ENCODE assay signal across 17 cellular contexts in genomic region chr22:42770448-42770726, GRCh38. TPM values are rescaled to one million over a fixed set of nuclear protein-coding genes. Genes with fewer than 3 reads are reported as not detected.
A peak's percentile ranks its signal among the peaks of the same experiment; 100 is the strongest.
DNase-seq lines count a peak whose midpoint lies in the region; ATAC-seq, FAIRE-seq and TF ChIP-seq lines count a peak whose summit lies in the region.
"Had no signal": no experiment of that assay in that cellular context is flagged by ENCODE, and none has a peak within 500 bp of the region (broad histone marks: within the 10 kb centered on the region; RNA-seq: fewer than 3 reads in every experiment).

No MANE protein-coding gene starts in this region.

- peaks cover 7% of the 10 kb centered on the region for H3K27me3 Mint-ChIP-seq in CD8-positive, alpha-beta T cell (ENCODE audit: low read depth)

- H3K27me3 ChIP-seq in HepG2 (ENCODE audit: control insufficient read depth in 1 of 2, insufficient read depth in 2 of 2, low read length in 2 of 2) (peaks cover 0 to 2% of the 10 kb centered on the region in 2 experiments; a peak in 3 of 5 replicates), right lobe of liver (no peaks in the 10 kb centered on the region), K562 (ENCODE audit: control insufficient read depth in 2 of 2, insufficient read depth in 2 of 2, low read length in 2 of 2) (peaks cover 0 to 8% of the 10 kb centered on the region in 2 experiments; a peak in 1 of 5 replicates), osteoblast (ENCODE audit: insufficient read depth, low read length) (no peaks in the 10 kb centered on the region), vagina (no peaks in the 10 kb centered on the region), tibial nerve (no peaks in the 10 kb centered on the region)
- no peaks in the 10 kb centered on the region for H3K27me3 ChIP-seq in CD8-positive, alpha-beta T cell (ENCODE audit: insufficient read depth, low read length)
- H3K27me3 ChIP-seq: cardiac muscle cell had no signal

- H3K27ac ChIP-seq in HepG2 (ENCODE audit: extremely low read length, insufficient read depth, low read length) = no peak overlapping the region
- no peak overlapping the region for H3K27ac ChIP-seq in right lobe of liver
- H3K27ac ChIP-seq in K562 (ENCODE audit: extremely low read depth, low read depth, low read length) = no peak overlapping the region
- no peak overlapping the region for H3K27ac ChIP-seq in osteoblast (ENCODE audit: low read depth, low read length)
- peak overlapping the region; percentile 65 for H3K27ac ChIP-seq in vagina
- H3K27ac ChIP-seq in CD8-positive, alpha-beta T cell (ENCODE audit: low read depth, low read length) = no peak overlapping the region
- H3K27ac ChIP-seq in tibial nerve = peak overlapping the region in 2 of 4 donors; percentile 30 to 33
- H3K27ac ChIP-seq: cardiac muscle cell had no signal

- no peak for TF ChIP-seq POLR2A in HepG2 (IDR thresholded peaks at IDR 0.05; ENCODE audit: insufficient read depth in 1 of 2, low read depth in 2 of 2, low read length in 2 of 2)
- TF ChIP-seq POLR2A in right lobe of liver (IDR thresholded peaks at IDR 0.05) = no peak
- no peak for TF ChIP-seq POLR2A in K562 (conservative IDR thresholded peaks at IDR 0.05)
- TF ChIP-seq POLR2A in vagina (IDR thresholded peaks at IDR 0.05) = no peak
- no peak for TF ChIP-seq POLR2A in tibial nerve (IDR thresholded peaks at IDR 0.05)

- POLR2A ChIA-PET in HepG2 (lab: Yijun Ruan, JAX) = no interaction called here
- POLR2A ChIA-PET in K562 (lab: Yijun Ruan, JAX) = interaction anchor here (0.7 to 1.1 kb wide), 3 partner anchors 10 to 176 kb away, joined by 3 to 4 read pairs (median 3); no protein-coding TSS in a partner anchor
- POLR2A ChIA-PET in CD8-positive, alpha-beta T cell (lab: Charles Lee) = no interaction called here

- H3K9me3 ChIP-seq in HepG2 (ENCODE audit: low read length) (no peaks in the 10 kb centered on the region), right lobe of liver (no peaks in the 10 kb centered on the region), K562 (replicated peaks; ENCODE audit: control insufficient read depth, insufficient read depth, low read depth, low read length) (no peaks in the 10 kb centered on the region), osteoblast (ENCODE audit: low read depth, low read length) (no peaks in the 10 kb centered on the region), vagina (no peaks in the 10 kb centered on the region), tibial nerve (no peaks in the 10 kb centered on the region), mucosa of descending colon (no peaks in the 10 kb centered on the region)
- H3K9me3 ChIP-seq in CD8-positive, alpha-beta T cell (ENCODE audit: low read length) = no peaks in the 10 kb centered on the region

- H4K20me1 ChIP-seq in HepG2 (ENCODE audit: insufficient read depth, low read length) (no peaks in the 10 kb centered on the region), K562 (replicated peaks; ENCODE audit: control insufficient read depth, insufficient read depth, low read length) (no peaks in the 10 kb centered on the region), osteoblast (ENCODE audit: insufficient read depth, low read length) (no peaks in the 10 kb centered on the region)

- H3K4me3 Mint-ChIP-seq in CD8-positive, alpha-beta T cell = no peak overlapping the region
- H3K4me3 Mint-ChIP-seq: CD4-positive, CD25-positive, alpha-beta regulatory T cell; H9 had no signal

- TF ChIP-seq RAD21 in HepG2 (CRISPR knock-in tag; IDR thresholded peaks at IDR 0.05) (no peak), K562 (CRISPR knock-in tag; conservative IDR thresholded peaks at IDR 0.05 in 1 of 2, IDR thresholded peaks at IDR 0.05 in 1 of 2) (no peak)

- H3K4me2 ChIP-seq in HepG2 (ENCODE audit: low read depth, low read length) (peak overlapping the region; percentile 73; the same call in 1 of the 2 replicates), K562 (ENCODE audit: insufficient read depth, low read length) (peak overlapping the region; percentile 32; the same call in 1 of the 2 replicates), osteoblast (ENCODE audit: insufficient read depth, low read length) (peak overlapping the region; percentile 65)

- H2AFZ ChIP-seq in HepG2 (ENCODE audit: low read length) = no peak overlapping the region
- no peak overlapping the region for H2AFZ ChIP-seq in K562 (ENCODE audit: low read depth, low read length)
- H2AFZ ChIP-seq in osteoblast (ENCODE audit: low read length) = no peak overlapping the region

- DNase-seq in HepG2 (ENCODE audit: low spot score) (no peak), right lobe of liver (no peak), K562 (ENCODE audit: extremely low read depth in 1 of 4, low spot score in 3 of 4) (no peak), osteoblast (ENCODE audit: insufficient read length, low spot score, missing footprints) (no peak), vagina (ENCODE audit: extremely low spot score in 2 of 2) (no peak), tibial nerve (ENCODE audit: low spot score in 2 of 2) (no peak), mucosa of descending colon (no peak)
- DNase-seq in CD8-positive, alpha-beta T cell = no peak
- DNase-seq: activated CD4-positive, alpha-beta T cell treated with anti-CD3 and anti-CD28 coated beads for 48 hours; activated CD8-positive, alpha-beta memory T cell treated with anti-CD3 and anti-CD28 coated beads, Interleukin-2, amount 50 U/mL, for 4 hours; activated gamma-delta T cell; CD4-positive, CD25-positive, alpha-beta regulatory T cell; H9; NCI-H187 treated with DMSO at 0.1 percent for 48 hours; NK-92 treated with Interleukin-12 subunit alpha and Interleukin-12 subunit beta, amount 100 ng/mL, for 24 hours; stimulated activated CD4-positive, alpha-beta T cell treated with anti-CD3 and anti-CD28 coated beads, Interleukin-1b, Interleukin-23, amount 100 ng/mL, for 48 hours had no signal

- intact Hi-C loops in HepG2 (cut with micrococcal nuclease; ENCODE audit: unreplicated experiment) = no loop called here
- intact Hi-C loops in right lobe of liver (cut with DNase I) = no loop called here
- intact Hi-C loops in K562 (cut with micrococcal nuclease) = no loop called here
- intact Hi-C loops in vagina (cut with DNase I) = no loop called here
- intact Hi-C loops in CD8-positive, alpha-beta T cell (cut with DNase I, micrococcal nuclease) = no loop called here
- intact Hi-C loops in mucosa of descending colon (cut with DNase I, micrococcal nuclease) = no loop called here

- 80% methylated on average over 4 of the region's 4 CpGs for WGBS in HepG2 (ENCODE audit: low lambda C conversion rate)
- 75% methylated on average over 2 of the region's 4 CpGs for WGBS in right lobe of liver (ENCODE audit: insufficient coverage, low coverage, low lambda C conversion rate, missing lambda C conversion rate)
- WGBS in K562 (ENCODE audit: insufficient coverage, low coverage, missing lambda C conversion rate) = 30% methylated on average over 2 of the region's 4 CpGs
- 87 to 89% methylated on average over 4 of the region's 4 CpGs for WGBS in tibial nerve, 2 donors

- TF ChIP-seq EP300 in HepG2 (IDR thresholded peaks at IDR 0.05; ENCODE audit: low read depth in 2 of 2, low read length in 2 of 2) (no peak), HepG2 (CRISPR knock-in tag; IDR thresholded peaks at IDR 0.05; ENCODE audit: borderline replicate concordance) (no peak), K562 (IDR thresholded peaks at IDR 0.05; ENCODE audit: low read length) (no peak), tibial nerve (IDR thresholded peaks at IDR 0.05) (no peak)

- ATAC-seq in HepG2 (no peak), right lobe of liver (no peak), K562 (no peak), mucosa of descending colon (no peak)
- no peak for ATAC-seq in CD8-positive, alpha-beta T cell

- FAIRE-seq in HepG2 (lab: Jason Lieb, UNC) (no peak), K562 (lab: Jason Lieb, UNC) (no peak)

- H3K36me3 Mint-ChIP-seq in CD8-positive, alpha-beta T cell = no peaks in the 10 kb centered on the region
- H3K36me3 Mint-ChIP-seq: CD4-positive, CD25-positive, alpha-beta regulatory T cell had no signal

- H3K27ac Mint-ChIP-seq in CD8-positive, alpha-beta T cell = no peak overlapping the region
- H3K27ac Mint-ChIP-seq: CD4-positive, CD25-positive, alpha-beta regulatory T cell; H9 had no signal

- no peaks in the 10 kb centered on the region for H3K9me1 ChIP-seq in K562 (ENCODE audit: control insufficient read depth, insufficient read depth, low read length)

- H3K79me2 ChIP-seq in HepG2 (ENCODE audit: insufficient read depth, low read length) = no peaks in the 10 kb centered on the region
- no peaks in the 10 kb centered on the region for H3K79me2 ChIP-seq in K562 (ENCODE audit: control insufficient read depth, insufficient read depth, low read length)
- no peaks in the 10 kb centered on the region for H3K79me2 ChIP-seq in osteoblast (ENCODE audit: insufficient read depth, low read length)

- CTCF ChIA-PET in HepG2 (lab: Yijun Ruan, JAX; ENCODE audit: low intra/inter-chr PET ratio, low total read pairs) (no interaction called here), K562 (lab: Yijun Ruan, JAX; ENCODE audit: low intra/inter-chr PET ratio) (no interaction called here)
- CTCF ChIA-PET in CD8-positive, alpha-beta T cell (lab: Charles Lee) = no interaction called here

- in situ Hi-C loops in HepG2 (cut with HindIII; ENCODE audit: extremely low pct_ligation_motif_present, low pct_unique_long_range_greater_than_20kb) = loop anchor here (5.0 kb wide), 1 partner anchor 97 kb away; no protein-coding TSS in a partner anchor
- in situ Hi-C loops in K562 (cut with MboI) = no loop called here

- TF ChIP-seq CTCF in HepG2 (CRISPR knock-in tag; IDR thresholded peaks at IDR 0.05) (no peak), right lobe of liver (IDR thresholded peaks at IDR 0.05) (no peak), K562 (IDR thresholded peaks at IDR 0.05 in 2 of 3, conservative IDR thresholded peaks at IDR 0.05 in 1 of 3; ENCODE audit: insufficient read depth in 2 of 3, low read depth in 1 of 3, low read length in 3 of 3) (no peak), osteoblast (IDR thresholded peaks at IDR 0.05; ENCODE audit: extremely low read depth, low read depth, low read length) (no peak), vagina (IDR thresholded peaks at IDR 0.05) (no peak), tibial nerve (IDR thresholded peaks at IDR 0.05) (no peak), mucosa of descending colon (IDR thresholded peaks at IDR 0.05) (no peak)
- no peak for TF ChIP-seq CTCF in CD8-positive, alpha-beta T cell (IDR thresholded peaks at IDR 0.05)

- peaks cover 70% of the 10 kb centered on the region for H3K4me1 ChIP-seq in HepG2 (ENCODE audit: insufficient read depth, low read length)
- peaks cover 0 to 8% (median 4%) of the 10 kb centered on the region in 4 donors for H3K4me1 ChIP-seq in right lobe of liver
- peaks cover 8 to 21% of the 10 kb centered on the region in 2 experiments; a peak in 4 of 5 replicates for H3K4me1 ChIP-seq in K562 (replicated peaks in 1 of 2; ENCODE audit: control insufficient read depth in 2 of 2, insufficient read depth in 2 of 2, low read length in 2 of 2)
- peaks cover 9% of the 10 kb centered on the region for H3K4me1 ChIP-seq in osteoblast (ENCODE audit: insufficient read depth, low read length)
- H3K4me1 ChIP-seq in vagina = peaks cover 9% of the 10 kb centered on the region
- no peaks in the 10 kb centered on the region for H3K4me1 ChIP-seq in CD8-positive, alpha-beta T cell (ENCODE audit: insufficient read depth, low read length)
- H3K4me1 ChIP-seq in tibial nerve = peaks cover 0 to 22% (median 10%) of the 10 kb centered on the region in 4 donors
- peaks cover 4% of the 10 kb centered on the region for H3K4me1 ChIP-seq in mucosa of descending colon (ENCODE audit: low read depth)

- H3K4me1 Mint-ChIP-seq in CD8-positive, alpha-beta T cell (ENCODE audit: low read depth) = no peaks in the 10 kb centered on the region

- H3K9ac ChIP-seq in HepG2 (ENCODE audit: insufficient read depth, low read depth, low read length) = no peak overlapping the region
- H3K9ac ChIP-seq in K562 (ENCODE audit: insufficient read depth in 1 of 2, low read depth in 2 of 2, low read length in 2 of 2) = no peak overlapping the region; a peak in 1 of 4 replicates

- BruUV-seq in HepG2 (replicated peaks; lab: Mats Ljungman, UMichigan) (no TSS peak), K562 (replicated peaks; lab: Mats Ljungman, UMichigan) (no TSS peak)

- H3K9me3 Mint-ChIP-seq in CD8-positive, alpha-beta T cell = no peaks in the 10 kb centered on the region
- H3K9me3 Mint-ChIP-seq: CD4-positive, CD25-positive, alpha-beta regulatory T cell; H9 had no signal

- no peak overlapping the region for H3K4me3 ChIP-seq in HepG2 (replicated peaks in 1 of 3; ENCODE audit: insufficient read depth in 1 of 3, low read depth in 2 of 3, low read length in 3 of 3)
- no peak overlapping the region for H3K4me3 ChIP-seq in right lobe of liver
- H3K4me3 ChIP-seq in K562 = no peak overlapping the region
- H3K4me3 ChIP-seq in osteoblast (ENCODE audit: insufficient read depth, low read length) = no peak overlapping the region
- peak overlapping the region; percentile 16 to 30 for H3K4me3 ChIP-seq in vagina
- H3K4me3 ChIP-seq in CD8-positive, alpha-beta T cell (ENCODE audit: low read depth, low read length) = no peak overlapping the region
- peak overlapping the region in 1 of 4 donors; percentile 24 for H3K4me3 ChIP-seq in tibial nerve
- H3K4me3 ChIP-seq in mucosa of descending colon = no peak overlapping the region
- H3K4me3 ChIP-seq: cardiac muscle cell had no signal

- H3K36me3 ChIP-seq in HepG2 (replicated peaks in 1 of 2; ENCODE audit: control insufficient read depth in 1 of 2, insufficient read depth in 2 of 2, low read length in 2 of 2) = no peaks in the 10 kb centered on the region
- H3K36me3 ChIP-seq in right lobe of liver = no peaks in the 10 kb centered on the region
- H3K36me3 ChIP-seq in K562 (ENCODE audit: control insufficient read depth, insufficient read depth, low read length) = no peaks in the 10 kb centered on the region
- H3K36me3 ChIP-seq in osteoblast (ENCODE audit: insufficient read depth, low read length) = no peaks in the 10 kb centered on the region
- H3K36me3 ChIP-seq in vagina = no peaks in the 10 kb centered on the region
- no peaks in the 10 kb centered on the region for H3K36me3 ChIP-seq in CD8-positive, alpha-beta T cell (ENCODE audit: insufficient read depth, low read length)
- no peaks in the 10 kb centered on the region for H3K36me3 ChIP-seq in tibial nerve
- H3K36me3 ChIP-seq in mucosa of descending colon (ENCODE audit: low read depth) = no peaks in the 10 kb centered on the region
- H3K36me3 ChIP-seq: cardiac muscle cell had no signal

RNA-seq across cellular contexts. Expression of gene A4GALT, which starts 49.7 kb away (rescaled TPM):
- total RNA-seq in HepG2 (2016; rRNA removed; fragmentation: Illumina TruSeq; extraction: Trizol) (0.09 TPM in 1 of 2 replicates, not detected in the other), right lobe of liver (1 to 10 TPM in 5 of 6 experiments, under 1 TPM in 1; 0.86 to 3.7 (median 2.2) TPM), K562 (2014; rRNA removed) (not detected in 2 replicates), K562 (2014; rRNA removed; fragmentation: Illumina TruSeq; extraction: Trizol) (not detected in 2 replicates), K562 (2015; rRNA removed; fragmentation: Illumina TruSeq; extraction: Trizol) (not detected in 2 replicates), K562 (2021) (0.11 TPM in 1 of 2 replicates, not detected in the other), osteoblast (19.9 and 24.2 TPM in 2 replicates), vagina (35.6 TPM), tibial nerve (100 to 1,000 TPM in 2 of 4 donors, 10 to 100 TPM in 2; 73.0 to 146 (median 99.0) TPM), mucosa of descending colon (10 to 100 TPM in 1 of 3 donors, 1 to 10 TPM in 2; 4.0 to 29.8 (median 9.3) TPM)
- not detected in 2 replicates for total RNA-seq in HepG2 (2016; cell fraction: cytosol; rRNA removed; fragmentation: Illumina TruSeq; extraction: Trizol; ENCODE audit: low read depth)
- not detected in 2 replicates for total RNA-seq in HepG2 (2016; cell fraction: insoluble cytoplasmic fraction; rRNA removed; fragmentation: Illumina TruSeq; extraction: Trizol)
- total RNA-seq in HepG2 (2016; cell fraction: membrane; rRNA removed; fragmentation: Illumina TruSeq; extraction: Trizol) = not detected in 2 replicates
- total RNA-seq in HepG2 (2016; cell fraction: nucleus; rRNA removed; fragmentation: Illumina TruSeq; extraction: Trizol) = not detected in 2 replicates
- polyA plus RNA-seq in HepG2 (2011; rRNA removed) (1.1 and 2.7 TPM in 2 replicates), K562 (2011; rRNA removed) (0.07 and 0.27 TPM in 2 replicates), K562 (2014; fragmentation: Illumina TruSeq; extraction: Trizol) (not detected in 2 replicates), K562 (2014; fragmentation: Nextera tagmentation; extraction: Ambion mirVana) (not detected), K562 (2014; rRNA removed) (not detected in 2 replicates)
- polyA plus RNA-seq in HepG2 (2011; cell fraction: cytosol; rRNA removed) = 2.5 and 4.5 TPM in 2 replicates
- 3.2 and 3.6 TPM in 2 replicates for polyA plus RNA-seq in HepG2 (2011; cell fraction: nucleus; rRNA removed)
- polyA plus RNA-seq in HepG2 (2012) = 0.74 and 1.8 TPM in 2 replicates
- polyA plus RNA-seq in HepG2 (2016; cell fraction: cytosol; fragmentation: Illumina TruSeq; extraction: Trizol; ENCODE audit: low read depth) = not detected in 2 replicates
- 0.15 TPM in 1 of 2 replicates, not detected in the other for polyA plus RNA-seq in HepG2 (2016; cell fraction: insoluble cytoplasmic fraction; fragmentation: Illumina TruSeq; extraction: Trizol; ENCODE audit: low read depth)
- polyA plus RNA-seq in HepG2 (2016; cell fraction: membrane; fragmentation: Illumina TruSeq; extraction: Trizol; ENCODE audit: low read depth) = 0.09 TPM in 1 of 2 replicates, not detected in the other
- polyA plus RNA-seq in HepG2 (2016; cell fraction: nucleus; fragmentation: Illumina TruSeq; extraction: Trizol; ENCODE audit: insufficient read depth, low read depth) = not detected in 2 replicates
- 7.6 and 7.8 TPM in 2 replicates for polyA minus RNA-seq in HepG2 (2011; rRNA and poly(A)+ RNA removed; ENCODE audit: low replicate concordance)
- 1.5 and 2.5 TPM in 2 replicates for polyA minus RNA-seq in HepG2 (2011; cell fraction: cytosol; rRNA and poly(A)+ RNA removed)
- polyA minus RNA-seq in HepG2 (2011; cell fraction: nucleus; rRNA and poly(A)+ RNA removed) = 2.1 and 2.9 TPM in 2 replicates
- 1.2 TPM in 1 of 2 replicates, not detected in the other for total RNA-seq in K562 (2011; cell fraction: chromatin; rRNA removed; ENCODE audit: low replicate concordance)
- 1.0 TPM in 1 of 2 replicates, not detected in the other for total RNA-seq in K562 (2011; cell fraction: nucleolus; rRNA removed)
- not detected in 2 replicates for total RNA-seq in K562 (2011; cell fraction: nucleoplasm; rRNA removed)
- 0.21 and 0.58 TPM in 2 replicates for polyA plus RNA-seq in K562 (2011; cell fraction: cytosol; rRNA removed)
- polyA plus RNA-seq in K562 (2011; cell fraction: nucleus; rRNA removed) = 0.06 and 0.17 TPM in 2 replicates
- polyA plus RNA-seq in K562 (2012) = not detected in 2 replicates
- 0.09 TPM in 1 of 2 replicates, not detected in the other for polyA minus RNA-seq in K562 (2011; rRNA and poly(A)+ RNA removed)
- not detected in 2 replicates for polyA minus RNA-seq in K562 (2011; cell fraction: cytosol; rRNA and poly(A)+ RNA removed)
- polyA minus RNA-seq in K562 (2011; cell fraction: nucleus; rRNA and poly(A)+ RNA removed) = 0.11 and 0.40 TPM in 2 replicates
- total RNA-seq in CD8-positive, alpha-beta T cell = not detected
- total RNA-seq: CD4-positive, CD25-positive, alpha-beta regulatory T cell had no signal
- polyA plus RNA-seq: CD4-positive, CD25-positive, alpha-beta regulatory T cell had no signal

Comparison
In these comparisons a context has a peak if more than half of its experiments do, and no peak if none do; other contexts are left out.
1. H3K4me3 ChIP-seq: peak in vagina (2 of 2); none in HepG2 (0 of 3), right lobe of liver (0 of 3), K562 (single experiment), osteoblast (single experiment), CD8-positive, alpha-beta T cell (single experiment) and mucosa of descending colon (single experiment).
2. Of the 241 proteins assayed by ChIP-seq in both HepG2 and K562: peak only in HepG2: ZBTB2; only in K562: none; in both: ZNF121; in neither: 239.
3. Peak in every context shown above with its lines, with median percentiles within 50 percentile points of each other: H3K4me2 ChIP-seq.